ENCODE assay signal across 8 cellular contexts in genomic region chr20:58308680-58309527, GRCh38. TPM values are rescaled to one million over a fixed set of nuclear protein-coding genes. Genes with fewer than 3 reads are reported as not detected.
A peak's percentile ranks its signal among the peaks of the same experiment; 100 is the strongest.
DNase-seq lines count a peak whose midpoint lies in the region; ATAC-seq and TF ChIP-seq lines count a peak whose summit lies in the region.

No MANE protein-coding gene starts in this region.

- no peaks in the 10 kb centered on the region for H3K9me3 Mint-ChIP-seq in Calu3 (ENCODE audit: low read depth, unreplicated experiment)
- peaks cover 0 to 8% of the 10 kb centered on the region in 2 donors for H3K9me3 Mint-ChIP-seq in stimulated activated naive CD8-positive, alpha-beta T cell treated with anti-CD3 and anti-CD28 coated beads, Interleukin-15, amount 100 ng/mL, for 72 hours

- DNase-seq in Calu3 (peak; percentile 39), HT-29 (ENCODE audit: low spot score) (peak; percentile 31), ecto neural progenitor cell (ENCODE audit: low spot score) (peak; percentile 76), medulla oblongata (ENCODE audit: extremely low spot score) (peak; percentile 68), NCI-H2196 treated with DMSO at 0.1 percent for 48 hours (lab: John Stamatoyannopoulos, UW; ENCODE audit: unreplicated experiment) (no peak)
- DNase-seq in activated CD4-positive, CD25-positive, alpha-beta regulatory T cell treated with anti-CD3 and anti-CD28 coated beads, Interleukin-2, amount 50 U/mL, for 72 hours = peak; percentile 67
- DNase-seq in stimulated activated naive CD8-positive, alpha-beta T cell treated with anti-CD3 and anti-CD28 coated beads, Interleukin-15, amount 100 ng/mL, for 72 hours = peak; percentile 72 to 77

- no peaks in the 10 kb centered on the region for H3K27me3 Mint-ChIP-seq in Calu3 (ENCODE audit: unreplicated experiment)
- H3K27me3 Mint-ChIP-seq in stimulated activated naive CD8-positive, alpha-beta T cell treated with anti-CD3 and anti-CD28 coated beads, Interleukin-15, amount 100 ng/mL, for 72 hours = no peaks in the 10 kb centered on the region

- peak overlapping the region; percentile 91 for H3K4me3 Mint-ChIP-seq in Calu3 (ENCODE audit: low read depth, unreplicated experiment)
- peak overlapping the region; percentile 78 to 88 for H3K4me3 Mint-ChIP-seq in stimulated activated naive CD8-positive, alpha-beta T cell treated with anti-CD3 and anti-CD28 coated beads, Interleukin-15, amount 100 ng/mL, for 72 hours

- BruUV-seq in Calu3 (replicated peaks; lab: Mats Ljungman, UMichigan) = no TSS peak

- peaks cover 21% of the 10 kb centered on the region for H3K4me1 Mint-ChIP-seq in Calu3 (ENCODE audit: low read depth, unreplicated experiment)
- H3K4me1 Mint-ChIP-seq in stimulated activated naive CD8-positive, alpha-beta T cell treated with anti-CD3 and anti-CD28 coated beads, Interleukin-15, amount 100 ng/mL, for 72 hours = peaks cover 61% of the 10 kb centered on the region

- peak; percentile 30 for ATAC-seq in GM21367 (IDR thresholded peaks at IDR 0.05; ENCODE audit: unreplicated experiment)
- peak; percentile 33 for ATAC-seq in stimulated activated naive CD8-positive, alpha-beta T cell treated with anti-CD3 and anti-CD28 coated beads, Interleukin-15, amount 100 ng/mL, for 72 hours

- H3K27ac Mint-ChIP-seq in Calu3 (ENCODE audit: unreplicated experiment) = peak overlapping the region; percentile 76
- peak overlapping the region; percentile 93 to 96 for H3K27ac Mint-ChIP-seq in stimulated activated naive CD8-positive, alpha-beta T cell treated with anti-CD3 and anti-CD28 coated beads, Interleukin-15, amount 100 ng/mL, for 72 hours

- peaks cover 55% of the 10 kb centered on the region for H3K36me3 Mint-ChIP-seq in Calu3 (ENCODE audit: insufficient read depth, unreplicated experiment)

- no peak for TF ChIP-seq CTCF in Calu3 (IDR thresholded peaks at IDR 0.05; ENCODE audit: unreplicated experiment)

- CTCF ChIA-PET in Calu3 (lab: Charles Lee) = interaction anchor here (0.7 kb wide), 1 partner anchor 364 kb away, joined by 3 read pairs; no protein-coding TSS in a partner anchor

- intact Hi-C loops in Calu3 (cut with micrococcal nuclease; ENCODE audit: unreplicated experiment) = no loop called here

RNA-seq across cellular contexts. Expression of gene RAB22A, which starts 0.6 kb away (rescaled TPM):
- 28.9 and 29.0 TPM in 2 replicates for total RNA-seq in Calu3 (2022)
- total RNA-seq in HT-29 (2014; rRNA removed; shearing (Covaris generic)) = 21.3 and 25.3 TPM in 2 replicates
